ENCODE assay signal across 19 cellular contexts in the genomic region with DNA sequence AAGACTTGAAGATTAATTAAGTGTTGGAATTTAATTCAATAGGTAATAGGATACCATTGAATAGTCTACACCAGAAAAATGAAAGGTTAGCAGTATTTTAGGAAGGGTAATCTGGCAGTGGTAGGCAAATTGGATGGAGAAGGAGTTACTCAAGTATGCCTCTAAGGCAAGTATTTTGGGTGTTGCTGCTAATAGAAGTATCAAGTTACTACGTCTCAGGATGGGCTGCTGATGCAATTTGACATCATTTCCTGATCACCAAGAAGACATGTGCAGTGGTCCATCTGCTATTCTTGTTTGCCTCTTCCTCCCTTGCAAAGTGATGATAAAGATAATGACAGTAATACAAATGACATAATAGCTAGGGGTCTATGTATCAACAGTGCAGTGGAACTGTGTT.
"Had no signal": no experiment of that assay in that cellular context is flagged by ENCODE, and none has a peak within 500 bp of the region (broad histone marks: within the 10 kb centered on the region; RNA-seq: fewer than 3 reads in every experiment).

No MANE protein-coding gene starts in this region.

- H3K4me1 ChIP-seq: foreskin keratinocyte, parathyroid adenoma, sigmoid colon, spleen, stomach, testis, upper lobe of left lung had no signal

- H3K27ac Mint-ChIP-seq: activated naive CD4-positive, alpha-beta T cell treated with anti-CD3 and anti-CD28 coated beads for 36 hours; activated T-helper 17 cell treated with anti-CD3 and anti-CD28 coated beads, Interleukin-2, amount 50 U/mL, for 72 hours; memory B cell; naive thymus-derived CD8-positive, alpha-beta T cell had no signal

- H3K4me3 Mint-ChIP-seq: activated naive CD4-positive, alpha-beta T cell treated with anti-CD3 and anti-CD28 coated beads for 36 hours; activated T-helper 17 cell treated with anti-CD3 and anti-CD28 coated beads, Interleukin-2, amount 50 U/mL, for 72 hours; memory B cell; naive thymus-derived CD8-positive, alpha-beta T cell had no signal

- H3K79me2 ChIP-seq: parathyroid adenoma had no signal

- H3K4me1 Mint-ChIP-seq: activated T-helper 17 cell treated with anti-CD3 and anti-CD28 coated beads, Interleukin-2, amount 50 U/mL, for 72 hours; memory B cell; naive thymus-derived CD8-positive, alpha-beta T cell had no signal

- H3K9me3 ChIP-seq: neutrophil, sigmoid colon, testis, upper lobe of left lung had no signal

- ATAC-seq: activated T-helper 17 cell treated with anti-CD3 and anti-CD28 coated beads, Interleukin-2, amount 50 U/mL, for 72 hours; foreskin keratinocyte; left ventricle myocardium superior; naive thymus-derived CD8-positive, alpha-beta T cell had no signal

- H3K27me3 ChIP-seq: foreskin keratinocyte, neutrophil, sigmoid colon, spleen, stomach, testis, upper lobe of left lung had no signal

- H3K27me3 Mint-ChIP-seq: activated T-helper 17 cell treated with anti-CD3 and anti-CD28 coated beads, Interleukin-2, amount 50 U/mL, for 72 hours had no signal

- H3K36me3 Mint-ChIP-seq: memory B cell; naive thymus-derived CD8-positive, alpha-beta T cell had no signal

- H3K4me3 ChIP-seq: sigmoid colon, spleen, stomach, testis, upper lobe of left lung had no signal

- H2AFZ ChIP-seq: parathyroid adenoma had no signal

- H3K27ac ChIP-seq: foreskin keratinocyte, neutrophil, parathyroid adenoma, sigmoid colon, spleen, stomach, testis, upper lobe of left lung had no signal

- H3K36me3 ChIP-seq: neutrophil, sigmoid colon, spleen, stomach, upper lobe of left lung had no signal

- DNase-seq: activated CD4-positive, CD25-positive, alpha-beta regulatory T cell treated with anti-CD3 and anti-CD28 coated beads, Interleukin-2, amount 50 U/mL, for 72 hours; activated naive CD4-positive, alpha-beta T cell treated with anti-CD3 and anti-CD28 coated beads for 36 hours; activated T-cell treated with anti-CD3 and anti-CD28 coated beads for 4 hours; foreskin keratinocyte; glutamatergic neuron; hypothalamus; kidney glomerular epithelial cell; left ventricle myocardium superior; naive thymus-derived CD8-positive, alpha-beta T cell; sigmoid colon; spleen; stomach; T1000; testis; upper lobe of left lung had no signal
